In genomic region chr7:101217388-101218235, GRCh38 we compare ENCODE assay signal across 8 cellular contexts. TPM values are rescaled to one million over a fixed set of nuclear protein-coding genes. Genes with fewer than 3 reads are reported as not detected.
DNase-seq lines count a peak whose midpoint lies in the region; ATAC-seq lines count a peak whose summit lies in the region.

Gene PLOD3 (minus strand): TSS chr7:101217581. CDS start chr7:101217274, 307 bp downstream.
Gene ZNHIT1 (plus strand): TSS chr7:101218165. CDS start chr7:101218196, 31 bp downstream.

- H3K36me3 Mint-ChIP-seq in dendritic cell treated with granulocyte-macrophage colony-stimulating factor and Interleukin-4, amounts not matched to agents 40 ng/mL and 50 ng/mL, for 4 days (ENCODE audit: low read depth): peaks cover 78% of the 10 kb centered on the region

- H3K4me3 Mint-ChIP-seq in dendritic cell treated with granulocyte-macrophage colony-stimulating factor and Interleukin-4, amounts not matched to agents 40 ng/mL and 50 ng/mL, for 4 days: peak within 1 kb of the TSS; percentile 98

- ATAC-seq in GM19372 (IDR thresholded peaks at IDR 0.05; ENCODE audit: low read depth, unreplicated experiment) (peak; percentile 69), HG03558 (IDR thresholded peaks at IDR 0.05; ENCODE audit: extremely low read depth, unreplicated experiment) (peak; percentile 59), left lobe of liver (peak; percentile 85)

- intact Hi-C loops in dendritic cell treated with granulocyte-macrophage colony-stimulating factor and Interleukin-4, amounts not matched to agents 40 ng/mL and 50 ng/mL, for 4 days (cut with micrococcal nuclease): loop anchor here (1.0 kb wide), 1 partner anchor 27 kb away; no protein-coding TSS in a partner anchor

- no peaks in the 10 kb centered on the region for H3K9me3 Mint-ChIP-seq in dendritic cell treated with granulocyte-macrophage colony-stimulating factor and Interleukin-4, amounts not matched to agents 40 ng/mL and 50 ng/mL, for 4 days

- DNase-seq in C1 segment of cervical spinal cord (lab: John Stamatoyannopoulos, UW) (peak; percentile 38 to 95 (median 90)), NCI-H748 treated with DMSO at 0.1 percent for 48 hours (lab: John Stamatoyannopoulos, UW) (peak; percentile 97), left lobe of liver (ENCODE audit: low spot score) (peak; percentile 97)
- DNase-seq in activated CD4-positive, alpha-beta T cell treated with anti-CD3 and anti-CD28 coated beads, Interleukin-2, amount 50 U/mL, for 24 hours (ENCODE audit: low read depth in 1 of 2, low spot score in 1 of 2): peak; percentile 89 to 97
- DNase-seq in stimulated activated CD4-positive, alpha-beta T cell treated with anti-CD3 and anti-CD28 coated beads, Interleukin-2, amount 100 ng/mL, for 4 hours (ENCODE audit: low read depth): peak; percentile 93

- H3K4me1 Mint-ChIP-seq in dendritic cell treated with granulocyte-macrophage colony-stimulating factor and Interleukin-4, amounts not matched to agents 40 ng/mL and 50 ng/mL, for 4 days (ENCODE audit: low read depth): peaks cover 65% of the 10 kb centered on the region

- peak within 1 kb of the TSS; percentile 88 for H3K27ac Mint-ChIP-seq in dendritic cell treated with granulocyte-macrophage colony-stimulating factor and Interleukin-4, amounts not matched to agents 40 ng/mL and 50 ng/mL, for 4 days

- H3K27me3 Mint-ChIP-seq in dendritic cell treated with granulocyte-macrophage colony-stimulating factor and Interleukin-4, amounts not matched to agents 40 ng/mL and 50 ng/mL, for 4 days: no peaks in the 10 kb centered on the region

RNA-seq across cellular contexts. Expression of gene PLOD3, which starts in this region (rescaled TPM):
- total RNA-seq in left lobe of liver: 54.8 TPM

RNA-seq across cellular contexts. Expression of gene ZNHIT1, which starts in this region (rescaled TPM):
- 115 TPM for total RNA-seq in left lobe of liver

Comparison
In these comparisons a context has a peak if more than half of its experiments do, and no peak if none do; other contexts are left out.
1. Peak in every context shown above with its lines: DNase-seq and ATAC-seq.